ENCODE assay signal across 8 cellular contexts in genomic region chr17:61411944-61412859, GRCh38. TPM values are rescaled to one million over a fixed set of nuclear protein-coding genes. Genes with fewer than 3 reads are reported as not detected.
A peak's percentile ranks its signal among the peaks of the same experiment; 100 is the strongest.
DNase-seq lines count a peak whose midpoint lies in the region; ATAC-seq and TF ChIP-seq lines count a peak whose summit lies in the region.

No MANE protein-coding gene starts in this region.

- peaks cover 27% of the 10 kb centered on the region for H3K27me3 ChIP-seq in CD8-positive, alpha-beta T cell (ENCODE audit: insufficient read depth, low read length)
- H3K27me3 ChIP-seq in OCI-LY3 (ENCODE audit: low read depth, low read length): peaks cover 6% of the 10 kb centered on the region; the same call in 1 of the 2 replicates

- no peaks in the 10 kb centered on the region for H3K79me2 ChIP-seq in OCI-LY3 (ENCODE audit: low read length)

- H3K9ac ChIP-seq in OCI-LY3 (ENCODE audit: low read length): peak overlapping the region; percentile 46

- peak overlapping the region; percentile 77 for H3K4me3 Mint-ChIP-seq in CD8-positive, alpha-beta T cell
- peak overlapping the region; percentile 83 to 84 for H3K4me3 Mint-ChIP-seq in activated T-cell treated with anti-CD3 and anti-CD28 coated beads, Interleukin-2, amount 50 U/mL, for 72 hours
- peak overlapping the region; percentile 59 to 88 (median 76) for H3K4me3 Mint-ChIP-seq in naive B cell
- H3K4me3 Mint-ChIP-seq in stimulated activated naive B cell treated with anti-CD40 and anti-IgM and Interleukin-4, amounts not matched to agents 10 μg/mL and 1 μg/mL and 100 μg/mL, for 72 hours: peak overlapping the region; percentile 79 to 80

- intact Hi-C loops in CD8-positive, alpha-beta T cell (cut with DNase I, micrococcal nuclease): loop anchor here (1.0 to 5.0 kb wide), 5 partner anchors 138 to 655 kb away; partner anchors contain the start of genes INTS2 (in 1 of the 2) and MED13 (in 1 of the 2)

- CTCF ChIA-PET in CD8-positive, alpha-beta T cell (lab: Charles Lee): interaction anchor here (0.6 to 1.9 kb wide), 23 partner anchors 9 to 735 kb away, joined by 3 to 10 read pairs (median 3); partner anchors contain the start of gene BCAS3

- H3K4me1 Mint-ChIP-seq in CD8-positive, alpha-beta T cell (ENCODE audit: low read depth): peaks cover 29% of the 10 kb centered on the region
- H3K4me1 Mint-ChIP-seq in activated T-cell treated with anti-CD3 and anti-CD28 coated beads, Interleukin-2, amount 50 U/mL, for 72 hours (ENCODE audit: low read depth): peaks cover 27% of the 10 kb centered on the region
- peaks cover 23 to 33% (median 32%) of the 10 kb centered on the region in 3 donors for H3K4me1 Mint-ChIP-seq in naive B cell
- peaks cover 28 to 56% of the 10 kb centered on the region in 2 donors for H3K4me1 Mint-ChIP-seq in stimulated activated naive B cell treated with anti-CD40 and anti-IgM and Interleukin-4, amounts not matched to agents 10 μg/mL and 1 μg/mL and 100 μg/mL, for 72 hours

- peak; percentile 78 for ATAC-seq in CD8-positive, alpha-beta T cell
- ATAC-seq in GM21360 (IDR thresholded peaks at IDR 0.05; ENCODE audit: unreplicated experiment): peak; percentile 69
- peak; percentile 75 for ATAC-seq in activated T-cell treated with anti-CD3 and anti-CD28 coated beads, Interleukin-2, amount 50 U/mL, for 72 hours (replicated peaks in 1 of 2)
- peak; percentile 71 to 75 for ATAC-seq in naive B cell (ENCODE audit: low read depth in 2 of 2)
- ATAC-seq in stimulated activated naive B cell treated with anti-CD40 and anti-IgM and Interleukin-4, amounts not matched to agents 10 μg/mL and 1 μg/mL and 100 μg/mL, for 72 hours (replicated peaks): peak; percentile 76

- no peak overlapping the region for H3K27ac Mint-ChIP-seq in CD8-positive, alpha-beta T cell
- no peak overlapping the region for H3K27ac Mint-ChIP-seq in activated T-cell treated with anti-CD3 and anti-CD28 coated beads, Interleukin-2, amount 50 U/mL, for 72 hours
- H3K27ac Mint-ChIP-seq in naive B cell: no peak overlapping the region
- H3K27ac Mint-ChIP-seq in stimulated activated naive B cell treated with anti-CD40 and anti-IgM and Interleukin-4, amounts not matched to agents 10 μg/mL and 1 μg/mL and 100 μg/mL, for 72 hours: no peak overlapping the region

- peaks cover 31% of the 10 kb centered on the region for H3K27me3 Mint-ChIP-seq in CD8-positive, alpha-beta T cell (ENCODE audit: low read depth)
- peaks cover 29% of the 10 kb centered on the region for H3K27me3 Mint-ChIP-seq in activated T-cell treated with anti-CD3 and anti-CD28 coated beads, Interleukin-2, amount 50 U/mL, for 72 hours (ENCODE audit: low read depth)
- H3K27me3 Mint-ChIP-seq in naive B cell: peaks cover 46 to 69% (median 57%) of the 10 kb centered on the region in 3 donors
- peaks cover 43 to 77% of the 10 kb centered on the region in 2 donors for H3K27me3 Mint-ChIP-seq in stimulated activated naive B cell treated with anti-CD40 and anti-IgM and Interleukin-4, amounts not matched to agents 10 μg/mL and 1 μg/mL and 100 μg/mL, for 72 hours

- no peaks in the 10 kb centered on the region for H3K36me3 ChIP-seq in CD8-positive, alpha-beta T cell (ENCODE audit: insufficient read depth, low read length)
- H3K36me3 ChIP-seq in OCI-LY3 (replicated peaks; ENCODE audit: low read depth, low read length): no peaks in the 10 kb centered on the region

- TF ChIP-seq CTCF in CD8-positive, alpha-beta T cell (IDR thresholded peaks at IDR 0.05): peak; percentile 96
- TF ChIP-seq CTCF in OCI-LY3 (IDR thresholded peaks at IDR 0.05; ENCODE audit: low read depth, low read length): peak; percentile 53

- no peak overlapping the region for H3K27ac ChIP-seq in CD8-positive, alpha-beta T cell (ENCODE audit: low read depth, low read length)
- no peak overlapping the region for H3K27ac ChIP-seq in OCI-LY3 (ENCODE audit: low read length)

- POLR2A ChIA-PET in CD8-positive, alpha-beta T cell (lab: Charles Lee): no interaction called here

- H3K4me3 ChIP-seq in CD8-positive, alpha-beta T cell (ENCODE audit: low read depth, low read length): peak overlapping the region; percentile 78
- peak overlapping the region; percentile 72 for H3K4me3 ChIP-seq in OCI-LY3 (ENCODE audit: low read length)

- H2AFZ ChIP-seq in OCI-LY3 (ENCODE audit: low read depth, low read length): peak overlapping the region; percentile 73; the same call in 1 of the 2 replicates

- H3K9me3 Mint-ChIP-seq in CD8-positive, alpha-beta T cell: no peaks in the 10 kb centered on the region
- no peaks in the 10 kb centered on the region for H3K9me3 Mint-ChIP-seq in activated T-cell treated with anti-CD3 and anti-CD28 coated beads, Interleukin-2, amount 50 U/mL, for 72 hours
- H3K9me3 Mint-ChIP-seq in naive B cell: no peaks in the 10 kb centered on the region
- no peaks in the 10 kb centered on the region for H3K9me3 Mint-ChIP-seq in stimulated activated naive B cell treated with anti-CD40 and anti-IgM and Interleukin-4, amounts not matched to agents 10 μg/mL and 1 μg/mL and 100 μg/mL, for 72 hours

- peaks cover 39% of the 10 kb centered on the region for H3K4me1 ChIP-seq in CD8-positive, alpha-beta T cell (ENCODE audit: insufficient read depth, low read length)
- no peaks in the 10 kb centered on the region for H3K4me1 ChIP-seq in OCI-LY3 (ENCODE audit: low read length)

- peak; percentile 62 to 89 (median 76) for DNase-seq in CD8-positive, alpha-beta T cell
- DNase-seq in HT1080 (ENCODE audit: low read depth): peak; percentile 59
- DNase-seq in activated T-cell treated with anti-CD3 and anti-CD28 coated beads, Interleukin-2, amount 50 U/mL, for 72 hours: peak; percentile 80 to 88
- peak; percentile 84 for DNase-seq in fibroblast of gingiva (ENCODE audit: low read depth)
- DNase-seq in naive B cell: peak; percentile 82
- peak; percentile 71 for DNase-seq in stimulated activated naive B cell treated with anti-CD40 and anti-IgM and Interleukin-4, amounts not matched to agents 10 μg/mL and 1 μg/mL and 100 μg/mL, for 72 hours

- no peaks in the 10 kb centered on the region for H4K20me1 ChIP-seq in OCI-LY3 (ENCODE audit: insufficient read depth, low read length)

- H3K36me3 Mint-ChIP-seq in CD8-positive, alpha-beta T cell: no peaks in the 10 kb centered on the region
- no peaks in the 10 kb centered on the region for H3K36me3 Mint-ChIP-seq in activated T-cell treated with anti-CD3 and anti-CD28 coated beads, Interleukin-2, amount 50 U/mL, for 72 hours (ENCODE audit: insufficient read depth in 2 of 2)
- no peaks in the 10 kb centered on the region for H3K36me3 Mint-ChIP-seq in naive B cell
- peaks cover 0 to 4% of the 10 kb centered on the region in 2 donors for H3K36me3 Mint-ChIP-seq in stimulated activated naive B cell treated with anti-CD40 and anti-IgM and Interleukin-4, amounts not matched to agents 10 μg/mL and 1 μg/mL and 100 μg/mL, for 72 hours

- H3K4me2 ChIP-seq in OCI-LY3 (ENCODE audit: low read length): peak overlapping the region; percentile 64

- no peaks in the 10 kb centered on the region for H3K9me3 ChIP-seq in CD8-positive, alpha-beta T cell (ENCODE audit: low read length)
- no peaks in the 10 kb centered on the region for H3K9me3 ChIP-seq in OCI-LY3 (ENCODE audit: insufficient read depth, low read length)

RNA-seq across cellular contexts. Expression of gene TBX2, which starts 12.6 kb away (rescaled TPM):
- total RNA-seq in CD8-positive, alpha-beta T cell: not detected
- 1.8 and 2.1 TPM in 2 replicates for total RNA-seq in HT1080 (2014; rRNA removed; shearing (Covaris generic))
- polyA plus RNA-seq in HT1080 (2015; cell fraction: cytosol; rRNA removed): 2.5 and 3.0 TPM in 2 replicates
- 3.4 and 5.1 TPM in 2 replicates for polyA plus RNA-seq in HT1080 (2015; cell fraction: nucleus; rRNA removed)
- total RNA-seq in activated T-cell treated with anti-CD3 and anti-CD28 coated beads, Interleukin-2, amount 50 U/mL, for 72 hours: under 1 TPM; 0.10 to 0.44 TPM
- polyA plus RNA-seq in naive B cell (ENCODE audit: low read depth in 6 of 6): not detected

RNA-seq across cellular contexts. Expression of gene TBX4, which starts 40.0 kb away (rescaled TPM):
- total RNA-seq in CD8-positive, alpha-beta T cell: not detected
- not detected in 2 replicates for total RNA-seq in HT1080 (2014; rRNA removed; shearing (Covaris generic))
- polyA plus RNA-seq in HT1080 (2015; cell fraction: cytosol; rRNA removed): not detected in 2 replicates
- not detected in 2 replicates for polyA plus RNA-seq in HT1080 (2015; cell fraction: nucleus; rRNA removed)
- total RNA-seq in activated T-cell treated with anti-CD3 and anti-CD28 coated beads, Interleukin-2, amount 50 U/mL, for 72 hours: not detected
- not detected for polyA plus RNA-seq in naive B cell (ENCODE audit: low read depth in 6 of 6)
